Comparison of ENCODE assay signal across 11 cellular contexts in the genomic region with DNA sequence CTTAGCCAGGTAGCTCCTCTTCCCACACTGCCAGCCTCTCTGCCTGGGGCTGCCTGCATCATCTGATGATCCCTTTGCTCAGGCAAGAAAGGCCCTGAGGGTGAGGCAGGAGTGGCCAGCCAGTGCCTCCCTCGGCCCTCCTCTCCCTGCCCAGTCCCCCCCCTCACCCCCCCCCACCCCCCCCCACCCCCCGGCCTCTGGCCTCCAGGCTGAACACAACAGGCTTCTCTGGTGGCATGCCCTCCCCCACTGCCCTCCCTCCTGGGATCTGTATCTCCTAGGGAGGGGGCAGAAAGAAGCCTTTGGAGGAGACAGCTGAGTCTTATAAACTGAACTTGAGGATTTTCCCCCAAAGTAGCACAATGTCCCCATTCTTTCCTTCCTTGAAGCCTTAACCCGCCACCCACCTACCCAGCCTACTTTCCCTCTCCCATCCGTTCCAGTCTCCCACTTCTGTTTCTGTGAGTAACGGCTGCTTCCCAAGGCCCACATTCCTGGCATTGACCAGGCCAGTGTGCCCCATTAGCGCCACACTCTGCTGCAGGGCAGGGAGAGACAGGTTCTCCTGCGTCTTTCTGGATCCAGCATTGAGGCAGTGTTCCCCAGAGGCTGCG.
A peak's percentile ranks its signal among the peaks of the same experiment; 100 is the strongest.
DNase-seq lines count a peak whose midpoint lies in the region; ATAC-seq and TF ChIP-seq lines count a peak whose summit lies in the region.
"Had no signal": no experiment of that assay in that cellular context is flagged by ENCODE, and none has a peak within 500 bp of the region (broad histone marks: within the 10 kb centered on the region; RNA-seq: fewer than 3 reads in every experiment).

No MANE protein-coding gene starts in this region.

- TF ChIP-seq EP300 in tibial nerve (IDR thresholded peaks at IDR 0.05), result peak in 1 of 2 donors; percentile 74

- TF ChIP-seq CTCF in PC-3 (conservative IDR thresholded peaks at IDR 0.05; ENCODE audit: low read depth, low read length), result no peak
- no peak for TF ChIP-seq CTCF in mucosa of descending colon (IDR thresholded peaks at IDR 0.05)
- TF ChIP-seq CTCF in tibial nerve (IDR thresholded peaks at IDR 0.05), result no peak

- H3K79me2 ChIP-seq in PC-3 (ENCODE audit: low read length), result no peaks in the 10 kb centered on the region

- H3K9me2 ChIP-seq in PC-3 (replicated peaks; ENCODE audit: low read length), result no peaks in the 10 kb centered on the region

- no peak for TF ChIP-seq POLR2A in tibial nerve (IDR thresholded peaks at IDR 0.05)

- H3K27ac ChIP-seq in PC-3 (ENCODE audit: low read length) (no peak overlapping the region), tibial nerve (peak overlapping the region; percentile 60 to 91 (median 88))

- no peak overlapping the region for H2AFZ ChIP-seq in PC-3 (ENCODE audit: low read length)

- H3K4me1 ChIP-seq in PC-3 (ENCODE audit: insufficient read depth, low read length) (peaks cover 28% of the 10 kb centered on the region), mucosa of descending colon (ENCODE audit: low read depth) (peaks cover 39% of the 10 kb centered on the region), tibial nerve (peaks cover 0 to 54% (median 31%) of the 10 kb centered on the region in 4 donors)

- H3K9me3 ChIP-seq in PC-3 (ENCODE audit: low read length), result no peaks in the 10 kb centered on the region
- H3K9me3 ChIP-seq in mucosa of descending colon, result no peaks in the 10 kb centered on the region
- no peaks in the 10 kb centered on the region for H3K9me3 ChIP-seq in tibial nerve

- H3K4me2 ChIP-seq in PC-3 (ENCODE audit: low read length), result no peak overlapping the region

- POLR2A ChIA-PET in PC-3 (lab: Charles Lee; ENCODE audit: unreplicated experiment), result no interaction called here

- intact Hi-C loops in PC-3 (cut with micrococcal nuclease), result loop anchor here (5.0 kb wide), 1 partner anchor 34 kb away; no protein-coding TSS in a partner anchor
- intact Hi-C loops in mucosa of descending colon (cut with DNase I, micrococcal nuclease), result no loop called here

- no peaks in the 10 kb centered on the region for H3K27me3 ChIP-seq in PC-3 (ENCODE audit: low read length)
- peaks cover 0 to 3% of the 10 kb centered on the region in 2 donors for H3K27me3 ChIP-seq in tibial nerve

- ATAC-seq in PC-3 (no peak; the same call in 1 of the 2 replicates), mucosa of descending colon (no peak), GM18861 (IDR thresholded peaks at IDR 0.05; ENCODE audit: unreplicated experiment) (no peak)
- ATAC-seq: Panc1 had no signal

- H3K36me3 ChIP-seq in PC-3 (ENCODE audit: low read depth, low read length) (no peaks in the 10 kb centered on the region), mucosa of descending colon (ENCODE audit: low read depth) (no peaks in the 10 kb centered on the region), tibial nerve (no peaks in the 10 kb centered on the region)

- no peaks in the 10 kb centered on the region for H3F3A ChIP-seq in PC-3 (ENCODE audit: low read length, unreplicated experiment)

- BruUV-seq in PC-3 (replicated peaks; lab: Mats Ljungman, UMichigan), result no TSS peak

- DNase-seq in PC-3 (peak; percentile 16), epidermal melanocyte (ENCODE audit: insufficient read length, low spot score) (peak; percentile 91), mucosa of descending colon (peak in 2 of 3 donors; percentile 34 to 45), tibial nerve (ENCODE audit: low spot score in 2 of 2) (no peak), OCI-M1 (lab: John Stamatoyannopoulos, UW) (no peak), dedifferentiated amniotic fluid mesenchymal stem cell (ENCODE audit: extremely low spot score) (no peak)
- DNase-seq: activated CD8-positive, alpha-beta memory T cell treated with anti-CD3 and anti-CD28 coated beads for 24 hours; activated naive CD4-positive, alpha-beta T cell treated with Interleukin-2 at 50 U/mL for 16 hours; COR-L47 had no signal

- CTCF ChIA-PET in PC-3 (lab: Charles Lee), result no interaction called here

- no peak overlapping the region for H3K4me3 ChIP-seq in PC-3 (ENCODE audit: low read length)
- no peak overlapping the region for H3K4me3 ChIP-seq in mucosa of descending colon
- H3K4me3 ChIP-seq in tibial nerve, result no peak overlapping the region

- 44 to 50% methylated on average over 7 to 8 of the region's 8 CpGs for WGBS in tibial nerve, 2 donors

- no peak overlapping the region for H3K9ac ChIP-seq in PC-3 (ENCODE audit: low read length)

- H4K20me1 ChIP-seq in PC-3 (ENCODE audit: low read length), result no peaks in the 10 kb centered on the region

Comparison
In these comparisons a context has a peak if more than half of its experiments do, and no peak if none do; other contexts are left out.
1. DNase-seq: peak in PC-3 (single experiment), epidermal melanocyte (single experiment) and mucosa of descending colon (2 of 3); none in tibial nerve (0 of 2), OCI-M1 (single experiment) and dedifferentiated amniotic fluid mesenchymal stem cell (single experiment).